12 cellular contexts compared by ENCODE assay signal in genomic region chr7:41996381-41997035, GRCh38.
DNase-seq lines count a peak whose midpoint lies in the region; ATAC-seq and TF ChIP-seq lines count a peak whose summit lies in the region.
"Had no signal": no experiment of that assay in that cellular context is flagged by ENCODE, and none has a peak within 500 bp of the region (broad histone marks: within the 10 kb centered on the region; RNA-seq: fewer than 3 reads in every experiment).

No MANE protein-coding gene starts in this region.

- H3K9me3 Mint-ChIP-seq in naive thymus-derived CD4-positive, alpha-beta T cell, result no peaks in the 10 kb centered on the region

- no peak for ATAC-seq in HG03095 (IDR thresholded peaks at IDR 0.05; ENCODE audit: unreplicated experiment)
- no peak for ATAC-seq in naive thymus-derived CD4-positive, alpha-beta T cell

- peak overlapping the region; percentile 42 for H3K27ac ChIP-seq in SJCRH30
- H3K27ac ChIP-seq in naive thymus-derived CD4-positive, alpha-beta T cell (ENCODE audit: low read depth, low read length), result no peak overlapping the region
- no peak overlapping the region for H3K27ac ChIP-seq in substantia nigra (ENCODE audit: low read depth, low read length, poor library complexity, severe bottlenecking)

- no peaks in the 10 kb centered on the region for H3K36me3 ChIP-seq in SJCRH30
- no peaks in the 10 kb centered on the region for H3K36me3 ChIP-seq in naive thymus-derived CD4-positive, alpha-beta T cell (ENCODE audit: control insufficient read depth in 2 of 3, insufficient read depth in 3 of 3, low read length in 3 of 3)

- no peak for TF ChIP-seq CTCF in fibroblast of mammary gland (conservative IDR thresholded peaks at IDR 0.05; ENCODE audit: control insufficient read depth, insufficient read depth, low read depth, low read length)

- no peaks in the 10 kb centered on the region for H3K9me3 ChIP-seq in SJCRH30 (replicated peaks)
- no peaks in the 10 kb centered on the region for H3K9me3 ChIP-seq in naive thymus-derived CD4-positive, alpha-beta T cell (ENCODE audit: control insufficient read depth in 2 of 3, low read length in 3 of 3)

- CTCF ChIA-PET in naive thymus-derived CD4-positive, alpha-beta T cell (lab: Charles Lee), result no interaction called here

- H3K27me3 ChIP-seq in SJCRH30, result no peaks in the 10 kb centered on the region
- H3K27me3 ChIP-seq in naive thymus-derived CD4-positive, alpha-beta T cell (ENCODE audit: control insufficient read depth in 2 of 2, insufficient read depth in 2 of 2, low read length in 2 of 2), result no peaks in the 10 kb centered on the region

- peak overlapping the region; percentile 1; the same call in 1 of the 2 replicates for H3K4me3 ChIP-seq in SJCRH30
- no peak overlapping the region for H3K4me3 ChIP-seq in fibroblast of mammary gland (ENCODE audit: control insufficient read depth, low read depth, low read length)
- no peak overlapping the region for H3K4me3 ChIP-seq in naive thymus-derived CD4-positive, alpha-beta T cell (ENCODE audit: low read length)

- no peaks in the 10 kb centered on the region for H3K36me3 Mint-ChIP-seq in naive thymus-derived CD4-positive, alpha-beta T cell

- no peak overlapping the region for H3K4me3 Mint-ChIP-seq in naive thymus-derived CD4-positive, alpha-beta T cell

- peaks cover 38% of the 10 kb centered on the region for H3K4me1 ChIP-seq in SJCRH30
- H3K4me1 ChIP-seq in naive thymus-derived CD4-positive, alpha-beta T cell (ENCODE audit: control insufficient read depth in 2 of 2, insufficient read depth in 2 of 2, low read length in 2 of 2), result no peaks in the 10 kb centered on the region

- H3K27ac Mint-ChIP-seq in naive thymus-derived CD4-positive, alpha-beta T cell, result no peak overlapping the region

- intact Hi-C loops in naive thymus-derived CD4-positive, alpha-beta T cell (cut with micrococcal nuclease), result no loop called here

- DNase-seq in EL (peak; percentile 73), SJCRH30 (peak; percentile 43 to 70), fibroblast of mammary gland (ENCODE audit: low read depth) (peak; percentile 79), renal cortical epithelial cell (ENCODE audit: low read depth) (peak; percentile 28), T-helper 1 cell (no peak), substantia nigra (lab: John Stamatoyannopoulos, UW) (no peak)
- DNase-seq in naive thymus-derived CD4-positive, alpha-beta T cell, result no peak
- DNase-seq: activated CD4-positive, CD25-positive, alpha-beta regulatory T cell; cortex of kidney; RPMI8226; stimulated activated naive CD4-positive, alpha-beta T cell treated with Interleukin-2 at 50 U/mL for 16 hours had no signal

- peaks cover 2 to 27% (median 22%) of the 10 kb centered on the region in 5 donors for H3K27me3 Mint-ChIP-seq in naive thymus-derived CD4-positive, alpha-beta T cell

- POLR2A ChIA-PET in naive thymus-derived CD4-positive, alpha-beta T cell (lab: Charles Lee), result no interaction called here

- peaks cover 0 to 3% (median 0%) of the 10 kb centered on the region in 7 donors for H3K4me1 Mint-ChIP-seq in naive thymus-derived CD4-positive, alpha-beta T cell

Comparison
In these comparisons a context has a peak if more than half of its experiments do, and no peak if none do; other contexts are left out.
1. DNase-seq: peak in EL (single experiment), SJCRH30 (2 of 2), fibroblast of mammary gland (single experiment) and renal cortical epithelial cell (single experiment); none in T-helper 1 cell (0 of 5), naive thymus-derived CD4-positive, alpha-beta T cell (0 of 9) and substantia nigra (0 of 49).